In genomic region chr1:117059334-117059677, GRCh38 we compare ENCODE assay signal across 8 cellular contexts. TPM values are rescaled to one million over a fixed set of nuclear protein-coding genes. Genes with fewer than 3 reads are reported as not detected.
A peak's percentile ranks its signal among the peaks of the same experiment; 100 is the strongest.
DNase-seq lines count a peak whose midpoint lies in the region; ATAC-seq and TF ChIP-seq lines count a peak whose summit lies in the region.

No MANE protein-coding gene starts in this region.

- no peaks in the 10 kb centered on the region for H3K27me3 Mint-ChIP-seq in activated T-helper 17 cell treated with anti-CD3 and anti-CD28 coated beads, Interleukin-2, amount 50 U/mL, for 72 hours

- H3K4me1 ChIP-seq in OCI-LY1 (ENCODE audit: insufficient read depth, low read length, severe bottlenecking): peaks cover 49% of the 10 kb centered on the region
- H3K4me1 ChIP-seq in cardiac muscle cell (ENCODE audit: low read depth): peaks cover 6% of the 10 kb centered on the region

- peaks cover 36% of the 10 kb centered on the region; the same call in 1 of the 2 replicates for H3K79me2 ChIP-seq in OCI-LY1 (ENCODE audit: insufficient read depth, low read length)

- peak overlapping the region; percentile 96 for H3K27ac ChIP-seq in OCI-LY1 (ENCODE audit: low read depth, low read length, poor library complexity, severe bottlenecking)
- H3K27ac ChIP-seq in cardiac muscle cell: peak overlapping the region; percentile 70
- peak overlapping the region in 18 of 21 experiments; percentile 30 to 80 (median 65) for H3K27ac ChIP-seq in skin epidermis

- H3K4me3 Mint-ChIP-seq in activated T-helper 17 cell treated with anti-CD3 and anti-CD28 coated beads, Interleukin-2, amount 50 U/mL, for 72 hours: no peak overlapping the region

- H3K9me3 ChIP-seq in OCI-LY1 (ENCODE audit: low read length): no peaks in the 10 kb centered on the region
- no peaks in the 10 kb centered on the region for H3K9me3 ChIP-seq in cardiac muscle cell (ENCODE audit: low read depth)

- no peaks in the 10 kb centered on the region for H3F3A ChIP-seq in OCI-LY1 (ENCODE audit: insufficient read depth, low read length)

- H3K27me3 ChIP-seq in OCI-LY1 (ENCODE audit: insufficient read depth, low read length) (no peaks in the 10 kb centered on the region), cardiac muscle cell (no peaks in the 10 kb centered on the region)

- H2AFZ ChIP-seq in OCI-LY1 (ENCODE audit: low read length): no peak overlapping the region

- peak; percentile 23 to 38 for DNase-seq in AML-193 (lab: John Stamatoyannopoulos, UW)
- no peak for DNase-seq in cardiac muscle cell (ENCODE audit: low read depth in 1 of 2, low spot score in 1 of 2)
- DNase-seq in medulla oblongata (ENCODE audit: extremely low spot score): no peak

- H3K9me3 Mint-ChIP-seq in activated T-helper 17 cell treated with anti-CD3 and anti-CD28 coated beads, Interleukin-2, amount 50 U/mL, for 72 hours: no peaks in the 10 kb centered on the region

- no peak overlapping the region for H3K27ac Mint-ChIP-seq in activated T-helper 17 cell treated with anti-CD3 and anti-CD28 coated beads, Interleukin-2, amount 50 U/mL, for 72 hours

- peak overlapping the region; percentile 95 for H3K4me2 ChIP-seq in OCI-LY1 (ENCODE audit: low read length)

- peaks cover 30% of the 10 kb centered on the region for H3K4me1 Mint-ChIP-seq in activated T-helper 17 cell treated with anti-CD3 and anti-CD28 coated beads, Interleukin-2, amount 50 U/mL, for 72 hours

- peak overlapping the region; percentile 83 for H3K4me3 ChIP-seq in OCI-LY1 (ENCODE audit: low read depth, low read length, poor library complexity, severe bottlenecking)
- H3K4me3 ChIP-seq in cardiac muscle cell: peak overlapping the region; percentile 46
- peak overlapping the region; percentile 68 to 97 (median 83) for H3K4me3 ChIP-seq in skin epidermis

- no peaks in the 10 kb centered on the region for H4K20me1 ChIP-seq in OCI-LY1 (ENCODE audit: insufficient read depth, low read length)

- H3K9ac ChIP-seq in OCI-LY1 (ENCODE audit: low read length): peak overlapping the region; percentile 84

- TF ChIP-seq CTCF in OCI-LY1 (IDR thresholded peaks at IDR 0.05; ENCODE audit: low read length) (no peak), cardiac muscle cell (IDR thresholded peaks at IDR 0.05; ENCODE audit: low read depth, low read length) (no peak)

- ATAC-seq in GM19035 (IDR thresholded peaks at IDR 0.05; ENCODE audit: unreplicated experiment) (peak; percentile 39), HG03342 (IDR thresholded peaks at IDR 0.05; ENCODE audit: unreplicated experiment) (peak; percentile 35)
- peak; percentile 31 for ATAC-seq in activated T-helper 17 cell treated with anti-CD3 and anti-CD28 coated beads, Interleukin-2, amount 50 U/mL, for 72 hours (replicated peaks)

- H3K9me2 ChIP-seq in OCI-LY1 (ENCODE audit: low read depth, low read length): no peaks in the 10 kb centered on the region

- peaks cover 27% of the 10 kb centered on the region for H3K36me3 ChIP-seq in OCI-LY1 (ENCODE audit: insufficient read depth, low read length)
- no peaks in the 10 kb centered on the region for H3K36me3 ChIP-seq in cardiac muscle cell

- H3K36me3 Mint-ChIP-seq in activated T-helper 17 cell treated with anti-CD3 and anti-CD28 coated beads, Interleukin-2, amount 50 U/mL, for 72 hours (ENCODE audit: low read depth): peaks cover 38% of the 10 kb centered on the region

RNA-seq across cellular contexts. Expression of gene TTF2, which starts 0.8 kb away (rescaled TPM):
- total RNA-seq in activated T-helper 17 cell treated with anti-CD3 and anti-CD28 coated beads, Interleukin-2, amount 50 U/mL, for 72 hours: 10 to 100 TPM; 71.4 to 98.0 TPM
- 12.5 and 28.3 TPM in 2 replicates for total RNA-seq in cardiac muscle cell
- 13.5 and 17.8 TPM in 2 replicates for polyA plus RNA-seq in cardiac muscle cell

RNA-seq across cellular contexts. Expression of gene CD101, which starts 57.7 kb away (rescaled TPM):
- 1 to 10 TPM in 1 of 2 donors, under 1 TPM in 1; 0.26 to 2.1 TPM for total RNA-seq in activated T-helper 17 cell treated with anti-CD3 and anti-CD28 coated beads, Interleukin-2, amount 50 U/mL, for 72 hours
- 0.56 and 0.92 TPM in 2 replicates for total RNA-seq in cardiac muscle cell
- 0.29 and 0.43 TPM in 2 replicates for polyA plus RNA-seq in cardiac muscle cell

Comparison
In these comparisons a context has a peak if more than half of its experiments do, and no peak if none do; other contexts are left out.
1. DNase-seq: peak in AML-193 (2 of 2); none in cardiac muscle cell (0 of 2) and medulla oblongata (single experiment).
2. Peak in every context shown above with its lines, with median percentiles within 50 percentile points of each other: ATAC-seq, H3K27ac ChIP-seq and H3K4me3 ChIP-seq.